ENCODE assay signal across 1 cellular context in the genomic region with DNA sequence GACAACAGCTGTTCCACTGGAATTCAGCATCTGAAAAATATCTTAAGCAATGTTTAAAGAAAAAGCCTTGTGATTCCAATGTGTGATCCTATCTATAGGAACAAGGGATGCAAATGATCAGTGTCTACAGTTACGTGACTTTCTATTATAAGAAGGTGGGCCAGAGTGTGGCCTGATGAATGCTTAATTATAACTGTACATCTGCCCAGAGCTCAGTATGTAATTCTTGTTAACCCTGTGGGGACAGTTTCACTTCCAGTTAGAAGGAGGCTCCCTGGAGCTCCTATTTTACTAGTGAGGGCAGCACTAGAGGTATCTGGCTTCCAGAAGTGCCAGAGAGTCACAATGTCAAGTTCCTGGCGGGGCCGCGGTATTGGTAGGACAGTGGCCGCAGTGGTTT.
TF ChIP-seq lines count a peak whose summit lies in the region.

No MANE protein-coding gene starts in this region.

TF ChIP-seq in HepG2, 621 proteins besides CTCF, POLR2A, EP300 and RAD21 (continued from another document):
- TF ChIP-seq, protein P1, sequence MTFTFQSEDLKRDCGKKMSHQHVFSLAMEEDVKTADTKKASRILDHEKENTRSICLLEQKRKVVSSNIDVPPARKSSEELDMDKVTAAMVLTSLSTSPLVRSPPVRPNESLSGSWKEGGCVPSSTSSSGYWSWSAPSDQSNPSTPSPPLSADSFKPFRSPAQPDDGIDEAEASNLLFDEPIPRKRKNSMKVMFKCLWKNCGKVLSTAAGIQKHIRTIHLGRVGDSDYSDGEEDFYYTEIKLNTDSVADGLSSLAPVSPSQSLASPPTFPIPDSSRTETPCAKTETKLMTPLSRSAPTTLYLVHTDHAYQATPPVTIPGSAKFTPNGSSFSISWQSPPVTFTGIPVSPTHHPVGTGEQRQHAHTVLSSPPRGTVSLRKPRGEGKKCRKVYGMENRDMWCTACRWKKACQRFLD (CRISPR knock-in tag; IDR thresholded peaks at IDR 0.05; ENCODE audit: borderline replicate concordance), result no peak
- TF ChIP-seq NBN (conservative IDR thresholded peaks at IDR 0.05), result no peak
